In genomic region chr20:62031462-62032092, GRCh38 we compare ENCODE assay signal across 14 cellular contexts. TPM values are rescaled to one million over a fixed set of nuclear protein-coding genes. Genes with fewer than 3 reads are reported as not detected.
DNase-seq lines count a peak whose midpoint lies in the region; ATAC-seq, FAIRE-seq and TF ChIP-seq lines count a peak whose summit lies in the region.
"Had no signal": no experiment of that assay in that cellular context is flagged by ENCODE, and none has a peak within 500 bp of the region (broad histone marks: within the 10 kb centered on the region; RNA-seq: fewer than 3 reads in every experiment).

No MANE protein-coding gene starts in this region.

- H3K4me1 ChIP-seq in OCI-LY1 (ENCODE audit: insufficient read depth, low read length, severe bottlenecking), result peaks cover 35% of the 10 kb centered on the region
- peaks cover 22% of the 10 kb centered on the region for H3K4me1 ChIP-seq in GM12878 (ENCODE audit: control insufficient read depth, insufficient read depth, low read length)
- H3K4me1 ChIP-seq: parathyroid adenoma, transverse colon had no signal

- H3K27ac Mint-ChIP-seq in activated naive CD4-positive, alpha-beta T cell treated with anti-CD3 and anti-CD28 coated beads for 36 hours, result peak overlapping the region; percentile 88
- H3K27ac Mint-ChIP-seq in stimulated activated effector memory CD8-positive, alpha-beta T cell treated with anti-CD3 and anti-CD28 coated beads, Interleukin-12 subunit alpha, Interleukin-12 subunit beta, amount 100 ng/mL, for 72 hours, result peak overlapping the region; percentile 66
- H3K27ac Mint-ChIP-seq: dendritic cell treated with granulocyte-macrophage colony-stimulating factor and Interleukin-4, amounts not matched to agents 40 ng/mL and 50 ng/mL, for 4 days had no signal

- H3K27me3 Mint-ChIP-seq in activated naive CD4-positive, alpha-beta T cell treated with anti-CD3 and anti-CD28 coated beads for 36 hours (ENCODE audit: low read depth), result no peaks in the 10 kb centered on the region
- H3K27me3 Mint-ChIP-seq: dendritic cell treated with granulocyte-macrophage colony-stimulating factor and Interleukin-4, amounts not matched to agents 40 ng/mL and 50 ng/mL, for 4 days had no signal

- peak overlapping the region; percentile 95 for H3K27ac ChIP-seq in OCI-LY1 (ENCODE audit: low read depth, low read length, poor library complexity, severe bottlenecking)
- H3K27ac ChIP-seq in GM12878 (ENCODE audit: control insufficient read depth, insufficient read depth), result peak overlapping the region; percentile 57
- H3K27ac ChIP-seq: parathyroid adenoma, transverse colon had no signal

- H3K4me2 ChIP-seq in OCI-LY1 (ENCODE audit: low read length), result peak overlapping the region; percentile 51
- H3K4me2 ChIP-seq in GM12878 (ENCODE audit: control insufficient read depth, insufficient read depth), result peak overlapping the region; percentile 32

- H3K9me3 ChIP-seq in OCI-LY1 (ENCODE audit: low read length) (0 out of 2 replicates have a peak, but pooled peaks cover 6% of the 10 kb centered on the region), GM12878 (replicated peaks; ENCODE audit: control insufficient read depth, insufficient read depth, low read length) (no peaks in the 10 kb centered on the region; the same call in 2 of the 3 replicates)
- H3K9me3 ChIP-seq: transverse colon had no signal

- DNase-seq in activated naive CD4-positive, alpha-beta T cell treated with anti-CD3 and anti-CD28 coated beads for 36 hours, result no peak
- DNase-seq in activated naive CD4-positive, alpha-beta T cell (lab: John Stamatoyannopoulos, UW), result no peak
- DNase-seq in GM12878 (ENCODE audit: low read depth, low spot score) (no peak), ACHN (no peak), omental fat pad (ENCODE audit: low spot score) (no peak), NCI-H1092 treated with DMSO at 0.1 percent for 48 hours (lab: John Stamatoyannopoulos, UW) (no peak)
- DNase-seq in stimulated activated effector memory CD8-positive, alpha-beta T cell treated with anti-CD3 and anti-CD28 coated beads, Interleukin-12 subunit alpha, Interleukin-12 subunit beta, amount 100 ng/mL, for 72 hours (ENCODE audit: low spot score in 2 of 2), result no peak
- DNase-seq: anterior cingulate cortex, IMR-90, NCI-H1436, transverse colon had no signal

- no peaks in the 10 kb centered on the region for H3K27me3 ChIP-seq in OCI-LY1 (ENCODE audit: insufficient read depth, low read length)
- no peaks in the 10 kb centered on the region for H3K27me3 ChIP-seq in GM12878 (replicated peaks in 1 of 2; ENCODE audit: control insufficient read depth in 2 of 2, insufficient read depth in 2 of 2, low read length in 1 of 2)
- H3K27me3 ChIP-seq: transverse colon had no signal

- H2AFZ ChIP-seq in OCI-LY1 (ENCODE audit: low read length), result no peak overlapping the region
- no peak overlapping the region for H2AFZ ChIP-seq in GM12878 (ENCODE audit: control insufficient read depth, low read depth, low read length)
- H2AFZ ChIP-seq: parathyroid adenoma had no signal

- no peaks in the 10 kb centered on the region for H3K36me3 ChIP-seq in OCI-LY1 (ENCODE audit: insufficient read depth, low read length)
- peaks cover 0 to 2% of the 10 kb centered on the region in 2 experiments; a peak in 2 of 4 replicates for H3K36me3 ChIP-seq in GM12878 (ENCODE audit: control insufficient read depth in 2 of 2, insufficient read depth in 2 of 2, low read length in 1 of 2)
- H3K36me3 ChIP-seq: transverse colon had no signal

- TF ChIP-seq EP300 in GM12878 (IDR thresholded peaks at IDR 0.05; ENCODE audit: borderline replicate concordance in 1 of 2, control insufficient read depth in 1 of 2, low read depth in 2 of 2, low read length in 2 of 2), result no peak

- ATAC-seq in GM12878 (no peak; the same call in 2 of the 3 replicates), omental fat pad (ENCODE audit: low FRiP score) (no peak)
- peak; percentile 61 for ATAC-seq in stimulated activated effector memory CD8-positive, alpha-beta T cell treated with anti-CD3 and anti-CD28 coated beads, Interleukin-12 subunit alpha, Interleukin-12 subunit beta, amount 100 ng/mL, for 72 hours

- in situ Hi-C loops in GM12878 (cut with MboI), result no loop called here
- in situ Hi-C loops in ACHN (cut with HindIII; ENCODE audit: low pct_ligation_motif_present, low pct_unique_long_range_greater_than_20kb, low sequenced_read_pairs), result no loop called here

- H3K4me1 Mint-ChIP-seq in activated naive CD4-positive, alpha-beta T cell treated with anti-CD3 and anti-CD28 coated beads for 36 hours (ENCODE audit: low read depth), result peaks cover 67% of the 10 kb centered on the region
- H3K4me1 Mint-ChIP-seq in stimulated activated effector memory CD8-positive, alpha-beta T cell treated with anti-CD3 and anti-CD28 coated beads, Interleukin-12 subunit alpha, Interleukin-12 subunit beta, amount 100 ng/mL, for 72 hours, result peaks cover 59% of the 10 kb centered on the region

- H3K4me3 Mint-ChIP-seq in activated naive CD4-positive, alpha-beta T cell treated with anti-CD3 and anti-CD28 coated beads for 36 hours, result peak overlapping the region; percentile 8
- no peak overlapping the region for H3K4me3 Mint-ChIP-seq in stimulated activated effector memory CD8-positive, alpha-beta T cell treated with anti-CD3 and anti-CD28 coated beads, Interleukin-12 subunit alpha, Interleukin-12 subunit beta, amount 100 ng/mL, for 72 hours
- H3K4me3 Mint-ChIP-seq: dendritic cell treated with granulocyte-macrophage colony-stimulating factor and Interleukin-4, amounts not matched to agents 40 ng/mL and 50 ng/mL, for 4 days had no signal

- TF ChIP-seq RAD21 in GM12878 (IDR thresholded peaks at IDR 0.05; ENCODE audit: insufficient read depth, low read depth, low read length), result no peak

- SMC1A ChIA-PET in GM12878 (lab: Charles Lee; ENCODE audit: uncharacterized antibody, unreplicated experiment), result no interaction called here

- WGBS in GM12878 (ENCODE audit: insufficient coverage, insufficient replicate concordance, low lambda C conversion rate, missing lambda C conversion rate), result 95% methylated on average over 15 of the region's 15 CpGs

- TF ChIP-seq CTCF in OCI-LY1 (IDR thresholded peaks at IDR 0.05; ENCODE audit: low read length) (no peak), GM12878 (IDR thresholded peaks at IDR 0.05 in 2 of 3, conservative IDR thresholded peaks at IDR 0.05 in 1 of 3; ENCODE audit: control insufficient read depth in 2 of 3, extremely low read depth in 1 of 3, insufficient read depth in 1 of 3, low read depth in 3 of 3, low read length in 3 of 3) (no peak), omental fat pad (IDR thresholded peaks at IDR 0.05) (no peak)

- H3K9me3 Mint-ChIP-seq in activated naive CD4-positive, alpha-beta T cell treated with anti-CD3 and anti-CD28 coated beads for 36 hours, result peaks cover 1% of the 10 kb centered on the region
- no peaks in the 10 kb centered on the region for H3K9me3 Mint-ChIP-seq in stimulated activated effector memory CD8-positive, alpha-beta T cell treated with anti-CD3 and anti-CD28 coated beads, Interleukin-12 subunit alpha, Interleukin-12 subunit beta, amount 100 ng/mL, for 72 hours

- no peak overlapping the region for H3K4me3 ChIP-seq in OCI-LY1 (ENCODE audit: low read depth, low read length, poor library complexity, severe bottlenecking)
- H3K4me3 ChIP-seq in GM12878, result no peak overlapping the region
- H3K4me3 ChIP-seq: transverse colon had no signal

- H3K9me2 ChIP-seq in OCI-LY1 (ENCODE audit: low read depth, low read length), result no peaks in the 10 kb centered on the region

- H3K9ac ChIP-seq in OCI-LY1 (ENCODE audit: low read length), result peak overlapping the region; percentile 10; the same call in 1 of the 2 replicates
- no peak overlapping the region for H3K9ac ChIP-seq in GM12878 (ENCODE audit: control insufficient read depth, insufficient read depth, low read length)
- H3K9ac ChIP-seq: parathyroid adenoma had no signal

- H4K20me1 ChIP-seq in OCI-LY1 (ENCODE audit: insufficient read depth, low read length) (no peaks in the 10 kb centered on the region), GM12878 (ENCODE audit: control insufficient read depth, insufficient read depth) (peaks cover 3% of the 10 kb centered on the region; the same call in 1 of the 2 replicates)

- RAD21 ChIA-PET in GM12878 (lab: Charles Lee; ENCODE audit: unreplicated experiment), result no interaction called here

- POLR2A ChIA-PET in GM12878 (lab: Charles Lee), result no interaction called here

- BruUV-seq in GM12878 (replicated peaks; lab: Mats Ljungman, UMichigan), result no TSS peak

- H3K79me2 ChIP-seq in OCI-LY1 (ENCODE audit: insufficient read depth, low read length) (peaks cover 37% of the 10 kb centered on the region), GM12878 (ENCODE audit: control insufficient read depth, insufficient read depth, low read length) (peaks cover 22% of the 10 kb centered on the region)

- FAIRE-seq in GM12878 (lab: Jason Lieb, UNC), result no peak

- H3F3A ChIP-seq in OCI-LY1 (ENCODE audit: insufficient read depth, low read length), result no peaks in the 10 kb centered on the region

- CTCF ChIA-PET in activated naive CD4-positive, alpha-beta T cell treated with anti-CD3 and anti-CD28 coated beads for 36 hours (lab: Charles Lee), result interaction anchor here (1.2 to 1.9 kb wide), 2 partner anchors 14 to 104 kb away, joined by 3 to 5 read pairs; no protein-coding TSS in a partner anchor
- CTCF ChIA-PET in GM12878 (lab: Yijun Ruan, JAX), result no interaction called here

- intact Hi-C loops in activated naive CD4-positive, alpha-beta T cell treated with anti-CD3 and anti-CD28 coated beads for 36 hours (cut with micrococcal nuclease), result loop anchor here (1.0 to 2.0 kb wide), 2 partner anchors 35 to 112 kb away; partner anchors contain the start of genes PSMA7 and SS18L1
- intact Hi-C loops in GM12878 (cut with micrococcal nuclease; ENCODE audit: unreplicated experiment), result no loop called here

- peaks cover 4% of the 10 kb centered on the region for H3K36me3 Mint-ChIP-seq in activated naive CD4-positive, alpha-beta T cell treated with anti-CD3 and anti-CD28 coated beads for 36 hours (ENCODE audit: low read depth)
- H3K36me3 Mint-ChIP-seq in stimulated activated effector memory CD8-positive, alpha-beta T cell treated with anti-CD3 and anti-CD28 coated beads, Interleukin-12 subunit alpha, Interleukin-12 subunit beta, amount 100 ng/mL, for 72 hours, result peaks cover 6% of the 10 kb centered on the region

- no peak for TF ChIP-seq POLR2A in GM12878 (IDR thresholded peaks at IDR 0.05; ENCODE audit: low read depth, low read length)

RNA-seq across cellular contexts. Expression of gene TAF4, which starts 34.1 kb away (rescaled TPM):
- total RNA-seq in activated naive CD4-positive, alpha-beta T cell treated with anti-CD3 and anti-CD28 coated beads for 36 hours, result 10 to 100 TPM; 15.0 to 15.4 TPM
- total RNA-seq in GM12878 (2013; cell fraction: nucleolus; rRNA removed), result 31.6 and 34.9 TPM in 2 replicates
- total RNA-seq in GM12878 (2014; rRNA removed) (2.6 and 3.4 TPM in 2 replicates), GM12878 (2014; rRNA removed; fragmentation: Illumina TruSeq; extraction: Trizol) (3.7 and 4.2 TPM in 2 replicates), GM12878 (2021) (16.9 and 19.5 TPM in 2 replicates), omental fat pad (10 to 100 TPM in 2 of 4 donors, 1 to 10 TPM in 2; 7.1 to 15.9 (median 11.9) TPM)
- 3.3 TPM for polyA plus RNA-seq in GM12878 (2011; ENCODE audit: low read depth)
- polyA plus RNA-seq in GM12878 (2011; rRNA removed) (3.4 and 3.5 TPM in 2 replicates), GM12878 (2014; fragmentation: Illumina TruSeq; extraction: Trizol) (10.8 and 11.0 TPM in 2 replicates), GM12878 (2014; fragmentation: Nextera tagmentation; extraction: Ambion mirVana) (1 to 10 TPM in 1 of 2 experiments, under 1 TPM in 1; 0.39 to 1.0 TPM), GM12878 (2014; rRNA removed) (7.7 and 9.1 TPM in 2 replicates), GM12878 (2016; fragmentation: Nextera tagmentation; extraction: Ambion mirVana) (1 to 10 TPM; 1.6 to 1.7 TPM)
- polyA plus RNA-seq in GM12878 (2011; cell fraction: cytosol; rRNA removed), result 4.7 and 5.4 TPM in 2 replicates
- 9.1 and 18.4 TPM in 2 replicates for polyA plus RNA-seq in GM12878 (2011; cell fraction: nucleus; rRNA removed)
- 8.3 and 9.1 TPM in 2 replicates for polyA plus RNA-seq in GM12878 (2012)
- 2.9 and 4.8 TPM in 2 replicates for polyA minus RNA-seq in GM12878 (2011; rRNA and poly(A)+ RNA removed)
- polyA minus RNA-seq in GM12878 (2011; cell fraction: cytosol; rRNA and poly(A)+ RNA removed), result 14.2 and 18.0 TPM in 2 replicates
- 3.1 and 10.1 TPM in 2 replicates for polyA minus RNA-seq in GM12878 (2011; cell fraction: nucleus; rRNA and poly(A)+ RNA removed)
